13 cellular contexts compared by ENCODE assay signal in genomic region chr4:55543858-55544257, GRCh38. TPM values are rescaled to one million over a fixed set of nuclear protein-coding genes. Genes with fewer than 3 reads are reported as not detected.
A peak's percentile ranks its signal among the peaks of the same experiment; 100 is the strongest.
DNase-seq lines count a peak whose midpoint lies in the region; ATAC-seq and TF ChIP-seq lines count a peak whose summit lies in the region.
"Had no signal": no experiment of that assay in that cellular context is flagged by ENCODE, and none has a peak within 500 bp of the region (broad histone marks: within the 10 kb centered on the region; RNA-seq: fewer than 3 reads in every experiment).

No MANE protein-coding gene starts in this region.

- H3K36me3 ChIP-seq in A673 (ENCODE audit: insufficient read depth, low read length, poor library complexity, severe bottlenecking): no peaks in the 10 kb centered on the region
- H3K36me3 ChIP-seq in GM06990 (ENCODE audit: control insufficient read depth, insufficient read depth, low read length): no peaks in the 10 kb centered on the region

- intact Hi-C loops in A673 (cut with micrococcal nuclease; ENCODE audit: unreplicated experiment): loop anchor here (10.0 kb wide), 1 partner anchor 321 kb away; no protein-coding TSS in a partner anchor

- POLR2A ChIA-PET in A673 (lab: Charles Lee; ENCODE audit: low non-redundant PET): interaction anchor here (0.6 kb wide), 1 partner anchor 128 kb away, joined by 6 read pairs; no protein-coding TSS in a partner anchor

- DNase-seq in A673 (ENCODE audit: low spot score) (peak; percentile 28), GM06990 (ENCODE audit: extremely low read depth, insufficient read length) (no peak), RPMI8226 (peak; percentile 18), fibroblast of mammary gland (ENCODE audit: low read depth) (peak; percentile 43), cerebellar cortex (ENCODE audit: low spot score) (no peak)
- DNase-seq in stimulated activated CD4-positive, alpha-beta T cell treated with anti-CD3 and anti-CD28 coated beads, Interleukin-15, amount 100 ng/mL, for 24 hours: no peak
- DNase-seq: activated CD4-positive, alpha-beta memory T cell treated with anti-CD3 and anti-CD28 coated beads for 36 hours; caudate nucleus; KG1; occipital lobe had no signal

- H3K4me3 ChIP-seq in A673 (ENCODE audit: low read depth, low read length, poor library complexity, severe bottlenecking) (no peak overlapping the region), GM06990 (replicated peaks; ENCODE audit: low read depth, low read length) (no peak overlapping the region), fibroblast of mammary gland (ENCODE audit: control insufficient read depth, low read depth, low read length) (no peak overlapping the region)

- H3K27me3 ChIP-seq in A673 (replicated peaks; ENCODE audit: insufficient read depth, low read depth, low read length, poor library complexity) (no peaks in the 10 kb centered on the region), GM06990 (replicated peaks; ENCODE audit: control insufficient read depth, insufficient read depth, low read length) (no peaks in the 10 kb centered on the region)

- peaks cover 5% of the 10 kb centered on the region for H3K4me1 ChIP-seq in A673 (ENCODE audit: insufficient read depth, low read length, poor library complexity, severe bottlenecking)

- TF ChIP-seq CTCF in A673 (conservative IDR thresholded peaks at IDR 0.05; ENCODE audit: low read depth, low read length): 0 out of 2 replicates have a peak, but pooled peaks have one; percentile 15
- peak; percentile 16 for TF ChIP-seq CTCF in GM06990 (IDR thresholded peaks at IDR 0.05; ENCODE audit: insufficient read depth, low read length, poor library complexity, severe bottlenecking)
- TF ChIP-seq CTCF in fibroblast of mammary gland (conservative IDR thresholded peaks at IDR 0.05; ENCODE audit: control insufficient read depth, insufficient read depth, low read depth, low read length): no peak

- BruUV-seq in A673 (replicated peaks; lab: Mats Ljungman, UMichigan): no TSS peak

- CTCF ChIA-PET in A673 (lab: Charles Lee): no interaction called here

- ATAC-seq in HG02763 (IDR thresholded peaks at IDR 0.05; ENCODE audit: unreplicated experiment) (no peak), HG02588 (IDR thresholded peaks at IDR 0.05; ENCODE audit: unreplicated experiment) (no peak)

- no peak overlapping the region for H3K27ac ChIP-seq in A673 (ENCODE audit: low read depth, low read length, poor library complexity, severe bottlenecking)

- H3K9me3 ChIP-seq in A673 (ENCODE audit: low read depth, low read length, poor library complexity, severe bottlenecking): no peaks in the 10 kb centered on the region

RNA-seq across cellular contexts. Expression of gene CLOCK, which starts 2.9 kb away (rescaled TPM):
- total RNA-seq in A673 (2021): 14.9 TPM in 2 replicates

RNA-seq across cellular contexts. Expression of gene PDCL2, which starts 48.2 kb away (rescaled TPM):
- not detected in 2 replicates for total RNA-seq in A673 (2021)
- total RNA-seq: activated CD4-positive, alpha-beta memory T cell treated with anti-CD3 and anti-CD28 coated beads for 36 hours; occipital lobe; RPMI7951 had no signal

Comparison
In these comparisons a context has a peak if more than half of its experiments do, and no peak if none do; other contexts are left out.
1. DNase-seq: peak in A673 (single experiment), RPMI8226 (single experiment) and fibroblast of mammary gland (single experiment); none in GM06990 (single experiment), stimulated activated CD4-positive, alpha-beta T cell treated with anti-CD3 and anti-CD28 coated beads, Interleukin-15, amount 100 ng/mL, for 24 hours (single experiment) and cerebellar cortex (single experiment).